In genomic region chr5:28766565-28767158, GRCh38 we compare ENCODE assay signal across 8 cellular contexts.
DNase-seq lines count a peak whose midpoint lies in the region; ATAC-seq and TF ChIP-seq lines count a peak whose summit lies in the region.

No MANE protein-coding gene starts in this region.

- in situ Hi-C loops in gastrocnemius medialis (cut with MboI; ENCODE audit: low sequenced_read_pairs in 4 of 4): no loop called here

- no TSS peak for BruUV-seq in PC-9 (replicated peaks; lab: Mats Ljungman, UMichigan)

- H3K27ac ChIP-seq in PC-9 (no peak overlapping the region), gastrocnemius medialis (no peak overlapping the region)
- H3K27ac ChIP-seq in effector memory CD4-positive, alpha-beta T cell (ENCODE audit: insufficient read depth, low read length, poor library complexity, severe bottlenecking): no peak overlapping the region

- H3K27me3 ChIP-seq in PC-9 (ENCODE audit: insufficient read depth, low read depth) (no peaks in the 10 kb centered on the region), gastrocnemius medialis (no peaks in the 10 kb centered on the region)
- H3K27me3 ChIP-seq in effector memory CD4-positive, alpha-beta T cell (replicated peaks; ENCODE audit: control insufficient read depth, insufficient read depth, low read length, poor library complexity, severe bottlenecking): no peaks in the 10 kb centered on the region

- no peak overlapping the region for H2AFZ ChIP-seq in PC-9

- no peaks in the 10 kb centered on the region for H3K9me3 ChIP-seq in PC-9 (ENCODE audit: insufficient read depth, low read depth)
- H3K9me3 ChIP-seq in effector memory CD4-positive, alpha-beta T cell (ENCODE audit: control insufficient read depth, low read length): no peaks in the 10 kb centered on the region
- no peaks in the 10 kb centered on the region for H3K9me3 ChIP-seq in gastrocnemius medialis

- no peaks in the 10 kb centered on the region for H3K9me2 ChIP-seq in PC-9 (ENCODE audit: insufficient read depth)

- DNase-seq in CMK (ENCODE audit: low read depth) (peak; percentile 7), LoVo (ENCODE audit: low spot score) (peak; percentile 66), PC-9 (peak in 1 of 2 experiments; percentile 23), epithelial cell of esophagus (ENCODE audit: low read depth) (peak; percentile 74), superior temporal gyrus (ENCODE audit: extremely low spot score) (peak; percentile 79), activated T-cell treated with anti-CD3 and anti-CD28 coated beads for 4 hours (no peak), gastrocnemius medialis (no peak)
- no peak for DNase-seq in effector memory CD4-positive, alpha-beta T cell

- H3K4me1 ChIP-seq in PC-9 (replicated peaks; ENCODE audit: insufficient read depth) (no peaks in the 10 kb centered on the region), gastrocnemius medialis (no peaks in the 10 kb centered on the region)
- no peaks in the 10 kb centered on the region for H3K4me1 ChIP-seq in effector memory CD4-positive, alpha-beta T cell (ENCODE audit: control insufficient read depth, insufficient read depth, low read length, poor library complexity, severe bottlenecking)

- H3K36me3 ChIP-seq in PC-9 (ENCODE audit: low read depth) (no peaks in the 10 kb centered on the region), gastrocnemius medialis (no peaks in the 10 kb centered on the region)
- no peaks in the 10 kb centered on the region for H3K36me3 ChIP-seq in effector memory CD4-positive, alpha-beta T cell (ENCODE audit: control insufficient read depth, insufficient read depth, low read length)

- no peak for TF ChIP-seq POLR2A in gastrocnemius medialis (IDR thresholded peaks at IDR 0.05)

- no peaks in the 10 kb centered on the region for H3K79me2 ChIP-seq in PC-9 (ENCODE audit: low read depth)

- no peak for ATAC-seq in gastrocnemius medialis

- TF ChIP-seq CTCF in PC-9 (conservative IDR thresholded peaks at IDR 0.05) (peak; percentile 65), epithelial cell of esophagus (IDR thresholded peaks at IDR 0.05; ENCODE audit: insufficient read depth, low read depth, low read length, missing control alignments) (peak; percentile 42), gastrocnemius medialis (IDR thresholded peaks at IDR 0.05 in 4 of 5, conservative IDR thresholded peaks at IDR 0.05 in 1 of 5) (no peak)

- CTCF ChIA-PET in PC-9 (lab: Charles Lee): no interaction called here

- H3F3A ChIP-seq in PC-9 (ENCODE audit: insufficient read depth, low read depth): no peaks in the 10 kb centered on the region

- intact Hi-C loops in PC-9 (cut with micrococcal nuclease; ENCODE audit: unreplicated experiment): loop anchor here (1.0 to 5.0 kb wide), 4 partner anchors 293 to 1744 kb away; no protein-coding TSS in a partner anchor
- intact Hi-C loops in gastrocnemius medialis (cut with DNase I; ENCODE audit: low total_unique reads): no loop called here

- POLR2A ChIA-PET in PC-9 (lab: Charles Lee; ENCODE audit: unreplicated experiment): no interaction called here

- no peak overlapping the region for H3K4me2 ChIP-seq in PC-9

- H4K20me1 ChIP-seq in PC-9 (ENCODE audit: insufficient read depth): no peaks in the 10 kb centered on the region; the same call in 1 of the 2 replicates

- no peak overlapping the region for H3K4me3 ChIP-seq in PC-9
- H3K4me3 ChIP-seq in epithelial cell of esophagus (ENCODE audit: low read length): no peak overlapping the region
- no peak overlapping the region for H3K4me3 ChIP-seq in effector memory CD4-positive, alpha-beta T cell (ENCODE audit: insufficient read depth, low read depth, low read length, poor library complexity, severe bottlenecking)
- H3K4me3 ChIP-seq in gastrocnemius medialis: no peak overlapping the region

Comparison
In these comparisons a context has a peak if more than half of its experiments do, and no peak if none do; other contexts are left out.
1. DNase-seq: peak in CMK (single experiment), LoVo (single experiment), epithelial cell of esophagus (single experiment) and superior temporal gyrus (single experiment); none in activated T-cell treated with anti-CD3 and anti-CD28 coated beads for 4 hours (single experiment), effector memory CD4-positive, alpha-beta T cell (0 of 3) and gastrocnemius medialis (0 of 2).
2. CTCF ChIP-seq: peak in PC-9 (single experiment) and epithelial cell of esophagus (single experiment); none in gastrocnemius medialis (0 of 5).